10 cellular contexts compared by ENCODE assay signal in the genomic region with DNA sequence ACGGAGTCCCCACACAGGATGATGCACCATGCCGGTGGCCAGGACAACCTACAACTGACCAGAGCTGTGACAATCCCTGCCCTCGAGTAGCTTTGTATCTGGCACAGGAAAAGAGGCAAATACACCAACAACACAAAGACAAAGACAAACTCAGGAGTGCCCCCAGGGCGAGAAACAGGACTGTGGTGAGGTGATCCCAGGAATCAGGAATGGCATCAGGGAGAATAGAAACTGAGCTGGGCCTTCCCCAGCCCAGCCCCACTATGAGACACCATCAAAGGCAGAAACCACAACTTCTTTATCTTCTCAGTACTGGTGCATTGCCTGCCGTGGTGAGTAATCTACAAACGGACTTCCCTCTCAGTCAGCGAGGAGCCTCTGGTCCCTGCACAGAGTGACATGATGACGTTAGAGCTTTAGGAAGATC.
DNase-seq lines count a peak whose midpoint lies in the region; ATAC-seq and TF ChIP-seq lines count a peak whose summit lies in the region.
"Had no signal": no experiment of that assay in that cellular context is flagged by ENCODE, and none has a peak within 500 bp of the region (broad histone marks: within the 10 kb centered on the region; RNA-seq: fewer than 3 reads in every experiment).

No MANE protein-coding gene starts in this region.

- no TSS peak for BruUV-seq in MCF 10A (replicated peaks; lab: Mats Ljungman, UMichigan)

- DNase-seq in GM10248 (ENCODE audit: extremely low spot score): peak; percentile 39
- DNase-seq in KBM-7: peak; percentile 62
- DNase-seq in activated CD4-positive, alpha-beta T cell treated with anti-CD3 and anti-CD28 coated beads, Interleukin-2, amount 50 U/mL, for 48 hours: peak; percentile 16 to 28
- DNase-seq in naive thymus-derived CD4-positive, alpha-beta T cell: no peak
- no peak for DNase-seq in SK-N-DZ (ENCODE audit: low spot score)
- DNase-seq in MCF 10A (ENCODE audit: unreplicated experiment): no peak
- DNase-seq in retina: no peak

- H3K4me3 ChIP-seq in naive thymus-derived CD4-positive, alpha-beta T cell (ENCODE audit: low read length): no peak overlapping the region
- H3K4me3 ChIP-seq: ascending aorta had no signal

- intact Hi-C loops in naive thymus-derived CD4-positive, alpha-beta T cell (cut with micrococcal nuclease): no loop called here
- intact Hi-C loops in MCF 10A (cut with micrococcal nuclease): no loop called here

- ATAC-seq in naive thymus-derived CD4-positive, alpha-beta T cell: peak; percentile 94
- ATAC-seq in GM19467 (IDR thresholded peaks at IDR 0.05; ENCODE audit: unreplicated experiment): no peak

- POLR2A ChIA-PET in GM10248 (lab: Yijun Ruan, JAX) (no interaction called here), MCF 10A (lab: Yijun Ruan, JAX) (interaction anchor here (1.6 kb wide), 1 partner anchor 13 kb away, joined by 3 read pairs; no protein-coding TSS in a partner anchor)
- POLR2A ChIA-PET in naive thymus-derived CD4-positive, alpha-beta T cell (lab: Charles Lee): no interaction called here

- no peak overlapping the region for H3K27ac ChIP-seq in naive thymus-derived CD4-positive, alpha-beta T cell (ENCODE audit: low read depth, low read length)
- H3K27ac ChIP-seq: ascending aorta, RWPE1 had no signal

- H3K4me1 ChIP-seq in naive thymus-derived CD4-positive, alpha-beta T cell (ENCODE audit: control insufficient read depth in 2 of 2, insufficient read depth in 2 of 2, low read length in 2 of 2): no peaks in the 10 kb centered on the region

- peaks cover 0 to 2% (median 0%) of the 10 kb centered on the region in 5 donors for H3K27me3 Mint-ChIP-seq in naive thymus-derived CD4-positive, alpha-beta T cell
- no peaks in the 10 kb centered on the region for H3K27me3 Mint-ChIP-seq in MCF 10A (ENCODE audit: insufficient read depth, unreplicated experiment)

- no peak for TF ChIP-seq CTCF in GM10248 (IDR thresholded peaks at IDR 0.05; ENCODE audit: control extremely low read depth, extremely low read depth, low read depth, missing control alignments)
- TF ChIP-seq CTCF in MCF 10A (IDR thresholded peaks at IDR 0.05; ENCODE audit: unreplicated experiment): no peak

- H3K4me1 Mint-ChIP-seq in naive thymus-derived CD4-positive, alpha-beta T cell: peaks cover 6 to 18% (median 12%) of the 10 kb centered on the region in 7 donors
- H3K4me1 Mint-ChIP-seq in MCF 10A (ENCODE audit: insufficient read depth, unreplicated experiment): peaks cover 11% of the 10 kb centered on the region

- no peak overlapping the region for H3K4me3 Mint-ChIP-seq in naive thymus-derived CD4-positive, alpha-beta T cell
- H3K4me3 Mint-ChIP-seq in MCF 10A (ENCODE audit: unreplicated experiment): no peak overlapping the region

- CTCF ChIA-PET in GM10248 (lab: Yijun Ruan, JAX): interaction anchor here (1.0 kb wide), 1 partner anchor 10 kb away, joined by 3 read pairs; no protein-coding TSS in a partner anchor
- CTCF ChIA-PET in naive thymus-derived CD4-positive, alpha-beta T cell (lab: Charles Lee): no interaction called here
- CTCF ChIA-PET in MCF 10A (lab: Yijun Ruan, JAX): no interaction called here

- in situ Hi-C loops in KBM-7 (cut with MboI; ENCODE audit: low pct_unique_long_range_greater_than_20kb, low sequenced_read_pairs): no loop called here

- no peaks in the 10 kb centered on the region for H3K36me3 Mint-ChIP-seq in naive thymus-derived CD4-positive, alpha-beta T cell
- no peaks in the 10 kb centered on the region for H3K36me3 Mint-ChIP-seq in MCF 10A (ENCODE audit: insufficient read depth, unreplicated experiment)

- H3K27me3 ChIP-seq in naive thymus-derived CD4-positive, alpha-beta T cell (ENCODE audit: control insufficient read depth in 2 of 2, insufficient read depth in 2 of 2, low read length in 2 of 2): no peaks in the 10 kb centered on the region
- H3K27me3 ChIP-seq: ascending aorta had no signal

- H3K27ac Mint-ChIP-seq in naive thymus-derived CD4-positive, alpha-beta T cell: no peak overlapping the region
- no peak overlapping the region for H3K27ac Mint-ChIP-seq in MCF 10A (ENCODE audit: low read depth, unreplicated experiment)

- no peaks in the 10 kb centered on the region for H3K9me3 Mint-ChIP-seq in naive thymus-derived CD4-positive, alpha-beta T cell
- no peaks in the 10 kb centered on the region for H3K9me3 Mint-ChIP-seq in MCF 10A (ENCODE audit: unreplicated experiment)

- no peaks in the 10 kb centered on the region for H3K9me3 ChIP-seq in naive thymus-derived CD4-positive, alpha-beta T cell (ENCODE audit: control insufficient read depth in 2 of 3, low read length in 3 of 3)
- H3K9me3 ChIP-seq: ascending aorta had no signal

- H3K36me3 ChIP-seq in naive thymus-derived CD4-positive, alpha-beta T cell (ENCODE audit: control insufficient read depth in 2 of 3, insufficient read depth in 3 of 3, low read length in 3 of 3): no peaks in the 10 kb centered on the region

Comparison
In these comparisons a context has a peak if more than half of its experiments do, and no peak if none do; other contexts are left out.
1. DNase-seq: peak in GM10248 (single experiment), KBM-7 (single experiment) and activated CD4-positive, alpha-beta T cell treated with anti-CD3 and anti-CD28 coated beads, Interleukin-2, amount 50 U/mL, for 48 hours (2 of 2); none in naive thymus-derived CD4-positive, alpha-beta T cell (0 of 9), SK-N-DZ (single experiment), MCF 10A (single experiment) and retina (single experiment).